11 cellular contexts compared by ENCODE assay signal in the genomic region with DNA sequence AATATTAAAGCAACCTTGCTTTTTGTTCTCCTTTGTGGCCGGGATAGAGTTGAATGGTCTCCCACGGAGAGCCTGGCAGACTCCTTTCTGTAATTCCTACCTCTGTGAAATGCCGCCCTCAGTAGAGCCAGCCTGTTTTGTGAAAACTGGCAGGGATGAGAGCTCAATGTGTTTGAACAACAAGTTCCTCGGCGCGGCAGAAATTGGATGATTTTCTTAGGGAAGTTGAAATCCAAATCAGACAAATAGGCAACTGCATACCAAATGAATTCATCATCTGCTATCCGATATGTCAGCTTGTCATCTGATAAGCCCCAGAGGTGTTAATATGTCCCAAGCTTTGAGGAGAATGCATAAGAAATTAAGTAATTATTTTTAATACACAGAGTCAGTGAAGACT.
DNase-seq lines count a peak whose midpoint lies in the region; ATAC-seq and TF ChIP-seq lines count a peak whose summit lies in the region.
"Had no signal": no experiment of that assay in that cellular context is flagged by ENCODE, and none has a peak within 500 bp of the region (broad histone marks: within the 10 kb centered on the region; RNA-seq: fewer than 3 reads in every experiment).

No MANE protein-coding gene starts in this region.

- TF ChIP-seq POLR2A in gastrocnemius medialis (IDR thresholded peaks at IDR 0.05): no peak

- TF ChIP-seq CTCF in gastrocnemius medialis (IDR thresholded peaks at IDR 0.05 in 4 of 5, conservative IDR thresholded peaks at IDR 0.05 in 1 of 5): no peak

- H3K36me3 Mint-ChIP-seq in activated T-helper 17 cell treated with anti-CD3 and anti-CD28 coated beads, Interleukin-2, amount 50 U/mL, for 72 hours (ENCODE audit: low read depth): no peaks in the 10 kb centered on the region

- no peak overlapping the region for H3K27ac ChIP-seq in gastrocnemius medialis
- H3K27ac ChIP-seq: neutrophil, PC-9 had no signal

- intact Hi-C loops in gastrocnemius medialis (cut with DNase I; ENCODE audit: low total_unique reads): no loop called here

- no peaks in the 10 kb centered on the region for H3K27me3 ChIP-seq in gastrocnemius medialis
- H3K27me3 ChIP-seq: neutrophil had no signal

- H3K4me1 ChIP-seq in gastrocnemius medialis: peaks cover 0 to 7% of the 10 kb centered on the region in 2 donors

- H3K27me3 Mint-ChIP-seq in activated T-helper 17 cell treated with anti-CD3 and anti-CD28 coated beads, Interleukin-2, amount 50 U/mL, for 72 hours: no peaks in the 10 kb centered on the region

- in situ Hi-C loops in gastrocnemius medialis (cut with MboI; ENCODE audit: low sequenced_read_pairs in 4 of 4): loop anchor here in 2 of 4 donors (25.0 kb wide), 1 partner anchor 240 kb away; no protein-coding TSS in a partner anchor

- no peak overlapping the region for H3K27ac Mint-ChIP-seq in activated T-helper 17 cell treated with anti-CD3 and anti-CD28 coated beads, Interleukin-2, amount 50 U/mL, for 72 hours

- no peak overlapping the region for H3K4me3 Mint-ChIP-seq in activated T-helper 17 cell treated with anti-CD3 and anti-CD28 coated beads, Interleukin-2, amount 50 U/mL, for 72 hours

- H3K4me1 Mint-ChIP-seq in activated T-helper 17 cell treated with anti-CD3 and anti-CD28 coated beads, Interleukin-2, amount 50 U/mL, for 72 hours: no peaks in the 10 kb centered on the region

- no peaks in the 10 kb centered on the region for H3K9me3 Mint-ChIP-seq in activated T-helper 17 cell treated with anti-CD3 and anti-CD28 coated beads, Interleukin-2, amount 50 U/mL, for 72 hours

- DNase-seq in M059J (ENCODE audit: low read depth) (peak; percentile 20), NCI-H524 treated with DMSO at 0.1 percent for 48 hours (lab: John Stamatoyannopoulos, UW) (peak; percentile 29), fibroblast of the conjunctiva (ENCODE audit: low read depth) (peak; percentile 4), gastrocnemius medialis (no peak), kidney tubule cell (ENCODE audit: low spot score) (no peak), H4 (ENCODE audit: low spot score) (no peak)
- DNase-seq: erythroblast, MV-4-11 had no signal

- no peaks in the 10 kb centered on the region for H3K9me3 ChIP-seq in gastrocnemius medialis
- H3K9me3 ChIP-seq: neutrophil had no signal

- peak; percentile 18 to 27 for ATAC-seq in gastrocnemius medialis
- ATAC-seq in activated T-helper 17 cell treated with anti-CD3 and anti-CD28 coated beads, Interleukin-2, amount 50 U/mL, for 72 hours (replicated peaks): no peak

- H3K36me3 ChIP-seq in gastrocnemius medialis: no peaks in the 10 kb centered on the region
- H3K36me3 ChIP-seq: neutrophil had no signal

- H3K4me3 ChIP-seq in gastrocnemius medialis: no peak overlapping the region
- H3K4me3 ChIP-seq: PC-9 had no signal

Comparison
In these comparisons a context has a peak if more than half of its experiments do, and no peak if none do; other contexts are left out.
1. DNase-seq: peak in M059J (single experiment), NCI-H524 treated with DMSO at 0.1 percent for 48 hours (single experiment) and fibroblast of the conjunctiva (single experiment); none in gastrocnemius medialis (0 of 2), kidney tubule cell (single experiment) and H4 (single experiment).